Comparison of ENCODE assay signal across 15 cellular contexts in genomic region chr21:28953247-28953646, GRCh38.
DNase-seq lines count a peak whose midpoint lies in the region; ATAC-seq and TF ChIP-seq lines count a peak whose summit lies in the region.
"Had no signal": no experiment of that assay in that cellular context is flagged by ENCODE, and none has a peak within 500 bp of the region (broad histone marks: within the 10 kb centered on the region; RNA-seq: fewer than 3 reads in every experiment).

No MANE protein-coding gene starts in this region.

- in situ Hi-C loops in GM13976 (cut with MboI; ENCODE audit: low sequenced_read_pairs, unreplicated experiment): no loop called here

- peak; percentile 17 for DNase-seq in GM13976 (ENCODE audit: low spot score)
- no peak for DNase-seq in NCI-H1105 (lab: John Stamatoyannopoulos, UW)
- no peak for DNase-seq in activated gamma-delta T cell treated with Interleukin-2 at 50 U/mL for 16 hours
- DNase-seq in NCI-H1930 (lab: John Stamatoyannopoulos, UW): no peak
- DNase-seq: activated CD4-positive, alpha-beta T cell treated with anti-CD3 and anti-CD28 coated beads, Interleukin-2, amount 50 U/mL, for 48 hours; activated effector memory CD4-positive, alpha-beta T cell treated with Interleukin-2 at 50 U/mL for 16 hours; amygdala; effector memory CD8-positive, alpha-beta T cell; heart left ventricle; naive thymus-derived CD4-positive, alpha-beta T cell; NCI-H2171 had no signal

- ATAC-seq in GM18909 (IDR thresholded peaks at IDR 0.05; ENCODE audit: poor library complexity, unreplicated experiment): peak; percentile 62
- ATAC-seq in HG02588 (IDR thresholded peaks at IDR 0.05; ENCODE audit: unreplicated experiment): peak; percentile 46
- ATAC-seq in HG03460 (IDR thresholded peaks at IDR 0.05; ENCODE audit: unreplicated experiment): peak; percentile 70
- no peak for ATAC-seq in GM21447 (IDR thresholded peaks at IDR 0.05; ENCODE audit: unreplicated experiment)
- ATAC-seq: effector memory CD8-positive, alpha-beta T cell; heart left ventricle; naive thymus-derived CD4-positive, alpha-beta T cell had no signal

- no peak for TF ChIP-seq CTCF in GM13976 (IDR thresholded peaks at IDR 0.05; ENCODE audit: borderline replicate concordance, control extremely low read depth, extremely low read depth, insufficient read depth, missing control alignments)
